Comparison of ENCODE assay signal across 20 cellular contexts in the genomic region with DNA sequence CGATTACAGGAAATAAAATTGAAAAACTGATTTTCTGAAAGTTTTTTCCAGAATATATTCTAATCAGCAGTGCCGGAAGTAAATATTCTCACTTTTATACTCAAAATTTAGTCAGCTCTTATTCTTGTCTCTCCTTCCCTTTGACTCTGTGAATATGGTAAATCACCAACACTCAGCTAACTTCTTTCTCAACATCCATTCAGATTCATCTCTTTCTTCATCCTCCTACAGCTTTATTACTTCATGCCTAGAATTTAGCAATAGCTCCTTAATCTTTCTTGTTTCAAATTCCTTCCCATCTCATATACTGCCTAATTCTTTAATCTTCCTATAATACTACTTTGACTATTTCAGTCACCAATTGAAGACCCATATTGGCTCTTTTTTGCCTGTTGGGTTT.
DNase-seq lines count a peak whose midpoint lies in the region; ATAC-seq, FAIRE-seq and TF ChIP-seq lines count a peak whose summit lies in the region.
"Had no signal": no experiment of that assay in that cellular context is flagged by ENCODE, and none has a peak within 500 bp of the region (broad histone marks: within the 10 kb centered on the region; RNA-seq: fewer than 3 reads in every experiment).

No MANE protein-coding gene starts in this region.

- no peak overlapping the region for H2BK15ac ChIP-seq in H1 (ENCODE audit: low read length)

- no peaks in the 10 kb centered on the region for H3K27me3 Mint-ChIP-seq in MCF 10A (ENCODE audit: insufficient read depth, unreplicated experiment)

- DNase-seq in MCF 10A (ENCODE audit: unreplicated experiment) (peak; percentile 35), mammary epithelial cell (no peak), H1 (ENCODE audit: low read depth in 1 of 2, low spot score in 2 of 2) (no peak), foreskin fibroblast (peak; percentile 38 to 52), iPS-NIHi7 (ENCODE audit: extremely low spot score) (no peak), NCI-H1694 treated with DMSO at 0.1 percent for 48 hours (lab: John Stamatoyannopoulos, UW) (no peak), esophagus muscularis mucosa (ENCODE audit: extremely low spot score) (no peak)
- DNase-seq: C1 segment of cervical spinal cord, DND-41, MG63, NCI-H187 treated with DMSO at 0.1 percent for 48 hours, NCI-H2171, NCI-H446 treated with DMSO at 0.1 percent for 48 hours, NCI-H748 treated with DMSO at 0.1 percent for 48 hours, RPMI8226, SIG-M5 had no signal

- H3K4ac ChIP-seq in H1 (replicated peaks; ENCODE audit: insufficient read length, low read depth, low read length), result no peak overlapping the region

- intact Hi-C loops in MCF 10A (cut with micrococcal nuclease) (loop anchor here (10.0 kb wide), 1 partner anchor 134 kb away; a partner anchor contains a TSS), mammary epithelial cell (cut with micrococcal nuclease) (no loop called here), esophagus muscularis mucosa (cut with DNase I) (no loop called here)

- dilution Hi-C loops in mammary epithelial cell (cut with HindIII; ENCODE audit: low sequenced_read_pairs), result no loop called here

- H3K23ac ChIP-seq in H1 (ENCODE audit: insufficient read length), result no peak overlapping the region

- H3K9me3 ChIP-seq in mammary epithelial cell (replicated peaks; ENCODE audit: insufficient read depth, low read length) (no peaks in the 10 kb centered on the region), H1 (ENCODE audit: insufficient read depth in 2 of 2, low read depth in 1 of 2, low read length in 1 of 2) (no peaks in the 10 kb centered on the region), esophagus muscularis mucosa (no peaks in the 10 kb centered on the region)
- H3K9me3 ChIP-seq: HAP-1, MG63 had no signal

- H3K27me3 ChIP-seq in mammary epithelial cell (ENCODE audit: insufficient read depth, low read length), result no peaks in the 10 kb centered on the region
- H3K27me3 ChIP-seq in H1 (replicated peaks in 1 of 4; ENCODE audit: control insufficient read depth in 3 of 4, extremely low read depth in 1 of 4, insufficient read depth in 3 of 4, low read length in 3 of 4), result no peaks in the 10 kb centered on the region
- no peaks in the 10 kb centered on the region for H3K27me3 ChIP-seq in esophagus muscularis mucosa
- H3K27me3 ChIP-seq: MG63 had no signal

- H3K14ac ChIP-seq in H1 (ENCODE audit: insufficient read length), result no peak overlapping the region

- in situ Hi-C loops in mammary epithelial cell (cut with MboI; ENCODE audit: low sequenced_read_pairs in 2 of 2), result no loop called here

- TF ChIP-seq EP300 in H1 (IDR thresholded peaks at IDR 0.05; ENCODE audit: borderline replicate concordance in 1 of 2, low read depth in 2 of 2, low read length in 2 of 2), result no peak
- TF ChIP-seq EP300 in esophagus muscularis mucosa (IDR thresholded peaks at IDR 0.05), result no peak

- no peaks in the 10 kb centered on the region for H3K36me3 Mint-ChIP-seq in MCF 10A (ENCODE audit: insufficient read depth, unreplicated experiment)

- no peaks in the 10 kb centered on the region for H3K23me2 ChIP-seq in H1 (ENCODE audit: low read depth, low read length)

- no peak overlapping the region for H2BK120ac ChIP-seq in H1 (replicated peaks; ENCODE audit: low read depth, low read length)

- H3K9ac ChIP-seq in mammary epithelial cell (ENCODE audit: insufficient read depth, low read length) (no peak overlapping the region), H1 (replicated peaks in 1 of 4; ENCODE audit: extremely low read depth in 1 of 4, low read depth in 3 of 4, low read length in 3 of 4) (no peak overlapping the region)

- H2AFZ ChIP-seq in mammary epithelial cell (ENCODE audit: low read depth, low read length) (no peak overlapping the region), H1 (ENCODE audit: low read length) (peak overlapping the region; percentile 74; the same call in 1 of the 2 replicates)

- CTCF ChIA-PET in MCF 10A (lab: Yijun Ruan, JAX), result interaction anchor here (0.7 kb wide), 2 partner anchors 68 to 516 kb away, joined by 3 read pairs; no protein-coding TSS in a partner anchor
- CTCF ChIA-PET in mammary epithelial cell (lab: Charles Lee; ENCODE audit: low non-redundant PET), result no interaction called here
- CTCF ChIA-PET in H1 (lab: Charles Lee; ENCODE audit: partially characterized antibody), result no interaction called here

- no peaks in the 10 kb centered on the region for H3K79me1 ChIP-seq in H1 (ENCODE audit: low read depth, low read length)

- H3K27ac Mint-ChIP-seq in MCF 10A (ENCODE audit: low read depth, unreplicated experiment), result peak overlapping the region; percentile 3

- H3K9me3 Mint-ChIP-seq in MCF 10A (ENCODE audit: unreplicated experiment), result peaks cover 11% of the 10 kb centered on the region

- H3K79me2 ChIP-seq in mammary epithelial cell (ENCODE audit: insufficient read depth, low read length) (no peaks in the 10 kb centered on the region), H1 (ENCODE audit: control insufficient read depth in 1 of 2, insufficient read depth in 2 of 2, low read length in 2 of 2) (no peaks in the 10 kb centered on the region)

- ATAC-seq in GM19351 (IDR thresholded peaks at IDR 0.05; ENCODE audit: unreplicated experiment), result no peak

- no peak overlapping the region for H2AK5ac ChIP-seq in H1 (ENCODE audit: low read depth, low read length)

- TF ChIP-seq POLR2A in H1 (IDR thresholded peaks at IDR 0.05; ENCODE audit: control extremely low read depth in 1 of 2, low read depth in 2 of 2, low read length in 2 of 2), result no peak
- TF ChIP-seq POLR2A in esophagus muscularis mucosa (IDR thresholded peaks at IDR 0.05; ENCODE audit: low read depth), result no peak

- POLR2A ChIA-PET in MCF 10A (lab: Yijun Ruan, JAX) (interaction anchor here (0.5 kb wide), 1 partner anchor 847 kb away, joined by 3 read pairs; no protein-coding TSS in a partner anchor), H1 (lab: Charles Lee; ENCODE audit: partially characterized antibody) (no interaction called here)

- BruUV-seq in MCF 10A (replicated peaks; lab: Mats Ljungman, UMichigan), result no TSS peak
- BruUV-seq in mammary epithelial cell (replicated peaks; lab: Mats Ljungman, UMichigan), result no TSS peak

- H3K36me3 ChIP-seq in mammary epithelial cell (ENCODE audit: insufficient read depth, low read length) (no peaks in the 10 kb centered on the region), H1 (ENCODE audit: control insufficient read depth in 2 of 4, insufficient read depth in 4 of 4, low read length in 3 of 4) (no peaks in the 10 kb centered on the region), esophagus muscularis mucosa (no peaks in the 10 kb centered on the region)
- H3K36me3 ChIP-seq: HAP-1 had no signal

- no peak overlapping the region for H3K4me3 Mint-ChIP-seq in MCF 10A (ENCODE audit: unreplicated experiment)

- H3K4me1 ChIP-seq in mammary epithelial cell (ENCODE audit: insufficient read depth, low read length) (no peaks in the 10 kb centered on the region), H1 (replicated peaks in 1 of 4; ENCODE audit: control insufficient read depth in 3 of 4, insufficient read depth in 4 of 4, low read length in 3 of 4) (no peaks in the 10 kb centered on the region), esophagus muscularis mucosa (peaks cover 0 to 18% (median 15%) of the 10 kb centered on the region in 4 donors)

- no peak overlapping the region for H3K56ac ChIP-seq in H1 (replicated peaks; ENCODE audit: insufficient read length, low read depth, low read length)

- WGBS in mammary epithelial cell (ENCODE audit: low coverage, missing lambda C conversion rate), result 48% methylated on average over 2 of the region's 2 CpGs
- 85% methylated on average over 2 of the region's 2 CpGs; no CpG with 5 or more reads in 1 of the 2 experiments for WGBS in H1 (ENCODE audit: extremely low coverage in 1 of 2, insufficient coverage in 1 of 2, insufficient read length in 1 of 2, insufficient replicate concordance in 2 of 2, low coverage in 1 of 2, low lambda C conversion rate in 2 of 2, missing lambda C conversion rate in 1 of 2), 2 experiments
- 88% methylated on average over 2 of the region's 2 CpGs for WGBS in esophagus muscularis mucosa

- TF ChIP-seq CTCF in MCF 10A (IDR thresholded peaks at IDR 0.05; ENCODE audit: unreplicated experiment) (no peak), mammary epithelial cell (conservative IDR thresholded peaks at IDR 0.05 in 1 of 2, IDR thresholded peaks at IDR 0.05 in 1 of 2; ENCODE audit: extremely low read depth in 1 of 2, insufficient read depth in 1 of 2, low read depth in 1 of 2, low read length in 2 of 2) (no peak), H1 (IDR thresholded peaks at IDR 0.05; ENCODE audit: control extremely low read depth in 1 of 3, insufficient read depth in 1 of 3, low read depth in 1 of 3, low read length in 3 of 3) (no peak), foreskin fibroblast (IDR thresholded peaks at IDR 0.05; ENCODE audit: low read depth, low read length) (no peak), esophagus muscularis mucosa (IDR thresholded peaks at IDR 0.05) (no peak)

- no peak overlapping the region for H3K4me3 ChIP-seq in mammary epithelial cell (replicated peaks in 1 of 3; ENCODE audit: insufficient read depth in 1 of 3, low read depth in 2 of 3, low read length in 3 of 3)
- no peak overlapping the region for H3K4me3 ChIP-seq in H1 (ENCODE audit: extremely low read depth in 1 of 4, insufficient read depth in 2 of 4, low read depth in 3 of 4, low read length in 4 of 4)
- no peak overlapping the region for H3K4me3 ChIP-seq in foreskin fibroblast (ENCODE audit: low read depth in 1 of 2, low read length in 2 of 2)
- no peak overlapping the region for H3K4me3 ChIP-seq in esophagus muscularis mucosa
- H3K4me3 ChIP-seq: HAP-1, MG63 had no signal

- TF ChIP-seq RAD21 in H1 (IDR thresholded peaks at IDR 0.05 in 1 of 2, conservative IDR thresholded peaks at IDR 0.05 in 1 of 2; ENCODE audit: low read depth in 2 of 2, low read length in 2 of 2), result no peak

- no peak overlapping the region for H2BK5ac ChIP-seq in H1 (ENCODE audit: low read depth, low read length)

- H3K4me2 ChIP-seq in mammary epithelial cell (ENCODE audit: insufficient read depth, low read depth, low read length) (no peak overlapping the region), H1 (ENCODE audit: insufficient read depth in 1 of 2, low read depth in 2 of 2, low read length in 2 of 2) (no peak overlapping the region)

- no peak overlapping the region for H4K91ac ChIP-seq in H1 (replicated peaks; ENCODE audit: insufficient read length, low read length)

- FAIRE-seq in H1 (lab: Jason Lieb, UNC), result no peak
- FAIRE-seq: G401.6, GM12891 had no signal

- H2BK12ac ChIP-seq in H1 (ENCODE audit: low read depth, low read length), result no peak overlapping the region

- H3K4me1 Mint-ChIP-seq in MCF 10A (ENCODE audit: insufficient read depth, unreplicated experiment), result peaks cover 36% of the 10 kb centered on the region

- H3K27ac ChIP-seq in mammary epithelial cell (ENCODE audit: insufficient read depth, low read depth, low read length), result no peak overlapping the region
- H3K27ac ChIP-seq in H1 (ENCODE audit: low read depth, low read length), result no peak overlapping the region
- H3K27ac ChIP-seq in esophagus muscularis mucosa (replicated peaks in 1 of 4), result no peak overlapping the region

- no peak overlapping the region for H3K18ac ChIP-seq in H1 (ENCODE audit: extremely low read depth, low read length)

- H4K20me1 ChIP-seq in mammary epithelial cell (ENCODE audit: insufficient read depth, low read length) (no peaks in the 10 kb centered on the region), H1 (replicated peaks in 1 of 2; ENCODE audit: control insufficient read depth in 1 of 2, insufficient read depth in 2 of 2, low read length in 2 of 2) (no peaks in the 10 kb centered on the region)

- no peak overlapping the region for H2BK20ac ChIP-seq in H1 (ENCODE audit: low read length)

- no peak overlapping the region for H4K5ac ChIP-seq in H1 (ENCODE audit: insufficient read length, low read depth, low read length)

- H4K8ac ChIP-seq in H1 (ENCODE audit: extremely low read depth, insufficient read depth, low read length), result no peak overlapping the region

Comparison
In these comparisons a context has a peak if more than half of its experiments do, and no peak if none do; other contexts are left out.
1. DNase-seq: peak in MCF 10A (single experiment) and foreskin fibroblast (2 of 2); none in mammary epithelial cell (single experiment), H1 (0 of 2), iPS-NIHi7 (single experiment), NCI-H1694 treated with DMSO at 0.1 percent for 48 hours (single experiment) and esophagus muscularis mucosa (single experiment).